8 cellular contexts compared by ENCODE assay signal in the genomic region with DNA sequence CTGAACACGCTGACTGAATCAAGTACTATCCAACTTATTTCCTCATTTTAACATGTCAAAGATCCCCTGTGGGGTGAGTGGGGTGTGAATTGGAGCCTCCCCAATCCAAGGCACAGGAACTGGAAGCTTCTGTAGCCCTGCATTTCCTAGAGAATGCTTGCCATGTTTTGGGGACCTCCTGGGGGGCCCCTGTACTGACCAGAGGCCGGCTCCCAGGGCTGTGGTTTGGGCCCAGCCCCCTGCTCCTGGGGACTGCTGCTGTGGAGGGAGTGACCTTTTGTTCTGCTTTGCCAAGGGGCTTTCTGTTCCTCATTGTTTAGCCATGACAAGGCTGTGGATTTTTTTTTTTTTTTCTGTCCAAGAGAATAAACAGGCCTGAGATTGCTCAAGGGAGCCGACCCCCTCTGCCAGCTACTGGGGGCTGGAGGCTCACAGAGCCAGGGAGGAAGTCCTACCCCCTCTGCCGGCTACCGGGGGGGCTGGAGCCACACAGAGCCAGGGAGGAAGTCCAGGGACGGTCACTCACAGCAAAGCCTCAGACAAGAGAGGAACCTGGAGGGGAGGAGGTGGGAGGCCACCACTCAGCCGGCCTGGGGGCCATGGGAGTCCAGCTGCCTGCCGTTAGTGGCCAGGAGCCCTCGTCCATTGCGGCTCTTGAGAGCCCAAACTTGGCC. TPM values are rescaled to one million over a fixed set of nuclear protein-coding genes. Genes with fewer than 3 reads are reported as not detected.
DNase-seq lines count a peak whose midpoint lies in the region; ATAC-seq, FAIRE-seq and TF ChIP-seq lines count a peak whose summit lies in the region.

No MANE protein-coding gene starts in this region.

- 63% methylated on average over 9 of the region's 10 CpGs; no CpG with 5 or more reads in 1 of the 2 experiments for WGBS in H1 (ENCODE audit: extremely low coverage in 1 of 2, insufficient coverage in 1 of 2, insufficient read length in 1 of 2, insufficient replicate concordance in 2 of 2, low coverage in 1 of 2, low lambda C conversion rate in 2 of 2, missing lambda C conversion rate in 1 of 2), 2 experiments
- WGBS in upper lobe of left lung, 2 donors, result 6 to 17% methylated on average over 4 to 9 of the region's 10 CpGs

- peak overlapping the region; percentile 42 for H4K5ac ChIP-seq in H1 (ENCODE audit: insufficient read length, low read depth, low read length)

- H4K8ac ChIP-seq in H1 (ENCODE audit: extremely low read depth, insufficient read depth, low read length), result peak overlapping the region; percentile 86

- H2BK20ac ChIP-seq in H1 (ENCODE audit: low read length), result no peak overlapping the region

- H3K18ac ChIP-seq in H1 (ENCODE audit: extremely low read depth, low read length), result peak overlapping the region; percentile 48; the same call in 1 of the 2 replicates

- no peak overlapping the region for H2BK120ac ChIP-seq in H1 (replicated peaks; ENCODE audit: low read depth, low read length)

- no peak overlapping the region for H3K56ac ChIP-seq in H1 (replicated peaks; ENCODE audit: insufficient read length, low read depth, low read length)

- H3K23ac ChIP-seq in H1 (ENCODE audit: insufficient read length), result no peak overlapping the region

- H3K36me3 ChIP-seq in H1 (ENCODE audit: control insufficient read depth in 2 of 4, insufficient read depth in 4 of 4, low read length in 3 of 4) (no peaks in the 10 kb centered on the region), upper lobe of left lung (peaks cover 0 to 6% (median 0%) of the 10 kb centered on the region in 4 donors)

- H3K27ac ChIP-seq in H1 (ENCODE audit: low read depth, low read length), result no peak overlapping the region
- H3K27ac ChIP-seq in upper lobe of left lung, result peak overlapping the region; percentile 89 to 97 (median 95)

- CTCF ChIA-PET in H1 (lab: Charles Lee; ENCODE audit: partially characterized antibody), result interaction anchor here (1.0 to 9.7 kb wide), 7 partner anchors 15 to 92 kb away, joined by 3 to 165 read pairs (median 11); no protein-coding TSS in a partner anchor

- H3K4me1 ChIP-seq in H1 (replicated peaks in 1 of 4; ENCODE audit: control insufficient read depth in 3 of 4, insufficient read depth in 4 of 4, low read length in 3 of 4), result peaks cover 0 to 11% (median 7%) of the 10 kb centered on the region in 4 experiments; a peak in 6 of 7 replicates
- peaks cover 85% of the 10 kb centered on the region for H3K4me1 ChIP-seq in mononuclear cell (ENCODE audit: insufficient read depth, low read length)
- H3K4me1 ChIP-seq in upper lobe of left lung, result peaks cover 86 to 100% (median 90%) of the 10 kb centered on the region in 4 donors

- no peaks in the 10 kb centered on the region for H3K23me2 ChIP-seq in H1 (ENCODE audit: low read depth, low read length)

- no peak for TF ChIP-seq POLR2A in H1 (IDR thresholded peaks at IDR 0.05; ENCODE audit: control extremely low read depth in 1 of 2, low read depth in 2 of 2, low read length in 2 of 2)
- peak in 2 of 4 donors; percentile 37 to 79 for TF ChIP-seq POLR2A in upper lobe of left lung (IDR thresholded peaks at IDR 0.05)

- H3K27me3 ChIP-seq in H1 (replicated peaks in 1 of 4; ENCODE audit: control insufficient read depth in 3 of 4, extremely low read depth in 1 of 4, insufficient read depth in 3 of 4, low read length in 3 of 4), result no peaks in the 10 kb centered on the region
- H3K27me3 ChIP-seq in mononuclear cell (ENCODE audit: insufficient read depth, low read length), result no peaks in the 10 kb centered on the region
- H3K27me3 ChIP-seq in upper lobe of left lung, result no peaks in the 10 kb centered on the region

- TF ChIP-seq CTCF in H1 (IDR thresholded peaks at IDR 0.05; ENCODE audit: control extremely low read depth in 1 of 3, insufficient read depth in 1 of 3, low read depth in 1 of 3, low read length in 3 of 3) (no peak), upper lobe of left lung (IDR thresholded peaks at IDR 0.05) (peak; percentile 17 to 64 (median 40))

- peak overlapping the region; percentile 75 for H4K91ac ChIP-seq in H1 (replicated peaks; ENCODE audit: insufficient read length, low read length)

- no peak overlapping the region for H2BK15ac ChIP-seq in H1 (ENCODE audit: low read length)

- no peak overlapping the region for H3K9ac ChIP-seq in H1 (replicated peaks in 1 of 4; ENCODE audit: extremely low read depth in 1 of 4, low read depth in 3 of 4, low read length in 3 of 4)

- H3K4me2 ChIP-seq in H1 (ENCODE audit: insufficient read depth in 1 of 2, low read depth in 2 of 2, low read length in 2 of 2), result peak overlapping the region in 1 of 2 experiments; percentile 17; a peak in 2 of 4 replicates

- no peak for FAIRE-seq in H1 (lab: Jason Lieb, UNC)

- ATAC-seq in upper lobe of left lung (ENCODE audit: low FRiP score in 2 of 2), result peak; percentile 82 to 87
- ATAC-seq in GM19452 (IDR thresholded peaks at IDR 0.05; ENCODE audit: unreplicated experiment), result no peak

- H3K4me3 ChIP-seq in H1 (ENCODE audit: extremely low read depth in 1 of 4, insufficient read depth in 2 of 4, low read depth in 3 of 4, low read length in 4 of 4) (no peak overlapping the region; a peak in 2 of 8 replicates), mononuclear cell (ENCODE audit: low read length) (peak overlapping the region; percentile 19), upper lobe of left lung (peak overlapping the region in 3 of 4 donors; percentile 0 to 30 (median 5))

- H3K14ac ChIP-seq in H1 (ENCODE audit: insufficient read length), result no peak overlapping the region

- H3K79me2 ChIP-seq in H1 (ENCODE audit: control insufficient read depth in 1 of 2, insufficient read depth in 2 of 2, low read length in 2 of 2), result no peaks in the 10 kb centered on the region

- TF ChIP-seq EP300 in H1 (IDR thresholded peaks at IDR 0.05; ENCODE audit: borderline replicate concordance in 1 of 2, low read depth in 2 of 2, low read length in 2 of 2) (no peak), upper lobe of left lung (IDR thresholded peaks at IDR 0.05) (peak in 2 of 4 donors; percentile 7 to 44)

- H2AK5ac ChIP-seq in H1 (ENCODE audit: low read depth, low read length), result no peak overlapping the region

- POLR2A ChIA-PET in H1 (lab: Charles Lee; ENCODE audit: partially characterized antibody), result interaction anchor here (0.8 kb wide), 1 partner anchor 276 kb away, joined by 4 read pairs; no protein-coding TSS in a partner anchor

- no peak overlapping the region for H2BK5ac ChIP-seq in H1 (ENCODE audit: low read depth, low read length)

- H3K4ac ChIP-seq in H1 (replicated peaks; ENCODE audit: insufficient read length, low read depth, low read length), result no peak overlapping the region

- H3K9me3 ChIP-seq in H1 (ENCODE audit: insufficient read depth in 2 of 2, low read depth in 1 of 2, low read length in 1 of 2) (peaks cover 0 to 13% of the 10 kb centered on the region in 2 experiments; a peak in 1 of 4 replicates), mononuclear cell (ENCODE audit: low read depth, low read length) (no peaks in the 10 kb centered on the region), upper lobe of left lung (no peaks in the 10 kb centered on the region)

- peak overlapping the region; percentile 27; the same call in 1 of the 2 replicates for H2BK12ac ChIP-seq in H1 (ENCODE audit: low read depth, low read length)

- no peak for TF ChIP-seq RAD21 in H1 (IDR thresholded peaks at IDR 0.05 in 1 of 2, conservative IDR thresholded peaks at IDR 0.05 in 1 of 2; ENCODE audit: low read depth in 2 of 2, low read length in 2 of 2)

- H4K20me1 ChIP-seq in H1 (replicated peaks in 1 of 2; ENCODE audit: control insufficient read depth in 1 of 2, insufficient read depth in 2 of 2, low read length in 2 of 2), result no peaks in the 10 kb centered on the region

- DNase-seq in C1 segment of cervical spinal cord (lab: John Stamatoyannopoulos, UW) (peak in 10 of 14 donors; percentile 28 to 75 (median 64)), NOMO-1 treated with DMSO at 0.1 percent for 48 hours (lab: John Stamatoyannopoulos, UW; ENCODE audit: unreplicated experiment) (peak; percentile 97), H1 (ENCODE audit: low read depth in 1 of 2, low spot score in 2 of 2) (no peak), upper lobe of left lung (peak in 1 of 2 donors; percentile 87), RPMI8226 (no peak)
- DNase-seq in stimulated activated CD4-positive, alpha-beta T cell treated with anti-CD3 and anti-CD28 coated beads, Interleukin-15, amount 100 ng/mL, for 24 hours, result no peak

- 0 out of 2 replicates have a peak overlapping the region, but pooled peaks have one; percentile 30 for H2AFZ ChIP-seq in H1 (ENCODE audit: low read length)

- no peaks in the 10 kb centered on the region for H3K79me1 ChIP-seq in H1 (ENCODE audit: low read depth, low read length)

TF ChIP-seq in H1, 55 proteins besides CTCF, POLR2A, EP300 and RAD21 (continues in another document):
- no peak for TF ChIP-seq SUZ12 (IDR thresholded peaks at IDR 0.05; ENCODE audit: low read length)
- no peak for TF ChIP-seq RXRA (IDR thresholded peaks at IDR 0.05; ENCODE audit: insufficient read depth, low read depth, low read length)
- no peak for TF ChIP-seq EGR1 (IDR thresholded peaks at IDR 0.05; ENCODE audit: borderline replicate concordance, low read depth, low read length)

RNA-seq across cellular contexts. Expression of gene TNFRSF1B, which starts 17.4 kb away (rescaled TPM):
- total RNA-seq in H1 (2021; fragmentation: NEBNext Ultra II Directional; extraction: Animal tissue kit (Norgen Biotek cat#: 25700)), result 2.8 and 2.9 TPM in 2 replicates
- 1.7 and 2.4 TPM in 2 replicates for polyA plus RNA-seq in H1 (2011; rRNA removed)
- polyA plus RNA-seq in H1 (2011; cell fraction: cytosol; rRNA removed), result 1.8 TPM
- 2.5 TPM for polyA plus RNA-seq in H1 (2011; cell fraction: nucleus; rRNA removed)
- polyA plus RNA-seq in H1 (2012, experiment 1 of 2), result 1.3 to 2.6 TPM (median 2.1 TPM) in 4 replicates
- 1.3 TPM for polyA plus RNA-seq in H1 (2012, experiment 2 of 2)
- 2.9 TPM for polyA plus RNA-seq in H1 (2013, experiment 1 of 2)
- 3.5 TPM for polyA plus RNA-seq in H1 (2013, experiment 2 of 2)
- polyA minus RNA-seq in H1 (2011; rRNA and poly(A)+ RNA removed), result 1.1 and 1.5 TPM in 2 replicates
- 0.88 TPM for polyA minus RNA-seq in H1 (2011; cell fraction: cytosol; rRNA and poly(A)+ RNA removed)
- 0.90 TPM for polyA minus RNA-seq in H1 (2011; cell fraction: nucleus; rRNA and poly(A)+ RNA removed)
- total RNA-seq in mononuclear cell (210 TPM), upper lobe of left lung (100 to 1,000 TPM in 1 of 6 donors, 10 to 100 TPM in 5; 28.3 to 113 (median 58.5) TPM)

RNA-seq across cellular contexts. Expression of gene VPS13D, which starts 45.7 kb away (rescaled TPM):
- total RNA-seq in H1 (2021; fragmentation: NEBNext Ultra II Directional; extraction: Animal tissue kit (Norgen Biotek cat#: 25700)), result 31.2 and 32.7 TPM in 2 replicates
- 9.7 and 10.9 TPM in 2 replicates for polyA plus RNA-seq in H1 (2011; rRNA removed)
- 14.7 TPM for polyA plus RNA-seq in H1 (2011; cell fraction: cytosol; rRNA removed)
- 27.4 TPM for polyA plus RNA-seq in H1 (2011; cell fraction: nucleus; rRNA removed)
- 13.6 to 16.4 TPM (median 14.6 TPM) in 4 replicates for polyA plus RNA-seq in H1 (2012, experiment 1 of 2)
- 1.1 TPM for polyA plus RNA-seq in H1 (2012, experiment 2 of 2)
- polyA plus RNA-seq in H1 (2013, experiment 1 of 2), result 5.6 TPM
- 6.0 TPM for polyA plus RNA-seq in H1 (2013, experiment 2 of 2)
- polyA minus RNA-seq in H1 (2011; rRNA and poly(A)+ RNA removed), result 64.9 and 68.5 TPM in 2 replicates
- polyA minus RNA-seq in H1 (2011; cell fraction: cytosol; rRNA and poly(A)+ RNA removed), result 33.0 TPM
- 80.2 TPM for polyA minus RNA-seq in H1 (2011; cell fraction: nucleus; rRNA and poly(A)+ RNA removed)
- total RNA-seq in mononuclear cell (52.4 TPM), upper lobe of left lung (100 to 1,000 TPM in 2 of 6 donors, 10 to 100 TPM in 4; 54.9 to 181 (median 87.9) TPM)

Comparison
In these comparisons a context has a peak if more than half of its experiments do, and no peak if none do; other contexts are left out.
1. DNase-seq: peak in C1 segment of cervical spinal cord (10 of 14) and NOMO-1 treated with DMSO at 0.1 percent for 48 hours (single experiment); none in H1 (0 of 2), RPMI8226 (single experiment) and stimulated activated CD4-positive, alpha-beta T cell treated with anti-CD3 and anti-CD28 coated beads, Interleukin-15, amount 100 ng/mL, for 24 hours (single experiment).
2. H3K4me3 ChIP-seq: peak in mononuclear cell (single experiment) and upper lobe of left lung (3 of 4); none in H1 (0 of 4).
3. CTCF ChIP-seq: peak in upper lobe of left lung (6 of 6); none in H1 (0 of 3).